Comparison of ENCODE assay signal across 1 cellular context in the genomic region with DNA sequence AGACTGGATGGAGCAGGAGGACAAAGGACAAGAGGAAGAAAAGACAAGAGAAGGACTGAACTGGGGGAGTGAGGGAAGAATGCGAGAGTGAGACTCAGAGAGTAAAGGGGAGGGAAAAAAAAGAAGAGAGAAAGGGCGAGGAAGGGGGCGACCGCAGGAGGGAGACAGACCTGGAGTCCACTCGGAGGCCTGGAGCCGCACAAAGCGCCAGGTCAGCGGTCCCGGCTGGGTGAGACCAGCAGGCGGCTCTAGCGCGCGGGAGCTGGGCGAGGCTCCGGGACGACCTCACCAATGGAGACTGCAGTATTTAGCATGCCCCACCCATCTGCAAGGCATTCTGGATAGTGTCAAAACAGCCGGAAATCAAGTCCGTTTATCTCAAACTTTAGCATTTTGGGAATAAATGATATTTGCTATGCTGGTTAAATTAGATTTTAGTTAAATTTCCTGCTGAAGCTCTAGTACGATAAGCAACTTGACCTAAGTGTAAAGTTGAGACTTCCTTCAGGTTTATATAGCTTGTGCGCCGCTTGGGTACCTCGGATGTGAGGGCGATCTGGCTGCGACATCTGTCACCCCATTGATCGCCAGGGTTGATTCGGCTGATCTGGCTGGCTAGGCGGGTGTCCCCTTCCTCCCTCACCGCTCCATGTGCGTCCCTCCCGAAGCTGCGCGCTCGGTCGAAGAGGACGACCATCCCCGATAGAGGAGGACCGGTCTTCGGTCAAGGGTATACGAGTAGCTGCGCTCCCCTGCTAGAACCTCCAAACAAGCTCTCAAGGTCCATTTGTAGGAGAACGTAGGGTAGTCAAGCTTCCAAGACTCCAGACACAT.
TF ChIP-seq lines count a peak whose summit lies in the region.

A gene with protein sequence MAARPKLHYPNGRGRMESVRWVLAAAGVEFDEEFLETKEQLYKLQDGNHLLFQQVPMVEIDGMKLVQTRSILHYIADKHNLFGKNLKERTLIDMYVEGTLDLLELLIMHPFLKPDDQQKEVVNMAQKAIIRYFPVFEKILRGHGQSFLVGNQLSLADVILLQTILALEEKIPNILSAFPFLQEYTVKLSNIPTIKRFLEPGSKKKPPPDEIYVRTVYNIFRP (minus strand): TSS at position 206 of the 834 bp plus-strand sequence. CDS start 1,041 bp downstream, outside the sequence.

TF ChIP-seq in H1, 55 proteins besides CTCF, POLR2A, EP300 and RAD21 (continued from another document):
- TF ChIP-seq TAF1 (IDR thresholded peaks at IDR 0.05; ENCODE audit: low read depth, low read length) (peak; percentile 84), ASH2L (IDR thresholded peaks at IDR 0.05; ENCODE audit: low read length) (peak; percentile 83), JUND (IDR thresholded peaks at IDR 0.05; ENCODE audit: low read length) (peak; percentile 69; the same call in 1 of the 2 replicates), TBP (IDR thresholded peaks at IDR 0.05; ENCODE audit: low read depth, low read length) (peak; percentile 97), SIN3A (conservative IDR thresholded peaks at IDR 0.05 in 1 of 2, IDR thresholded peaks at IDR 0.05 in 1 of 2; ENCODE audit: low read depth in 1 of 2, low read length in 2 of 2) (peak in 1 of 2 experiments; percentile 71; a peak in 2 of 4 replicates), BACH1 (IDR thresholded peaks at IDR 0.05; ENCODE audit: low read length) (peak; percentile 59; the same call in 1 of the 2 replicates), MAFK (IDR thresholded peaks at IDR 0.05; ENCODE audit: low read depth, low read length) (peak; percentile 62; the same call in 1 of the 2 replicates), FOSL1 (IDR thresholded peaks at IDR 0.05; ENCODE audit: insufficient read depth, low read depth, low read length) (0 out of 2 replicates have a peak, but pooled peaks have one; percentile 9), E2F6 (IDR thresholded peaks at IDR 0.05) (peak; percentile 96), POLR2AphosphoS5 (IDR thresholded peaks at IDR 0.05; ENCODE audit: low read depth, low read length) (peak; percentile 53), TEAD4 (IDR thresholded peaks at IDR 0.05; ENCODE audit: low read depth, low read length) (0 out of 2 replicates have a peak, but pooled peaks have one; percentile 1)
